Comparison of ENCODE assay signal across 1 cellular context in genomic region chr20:4664691-4665360, GRCh38.
TF ChIP-seq lines count a peak whose summit lies in the region.

No MANE protein-coding gene starts in this region.

TF ChIP-seq in K562, 482 proteins besides CTCF, POLR2A, EP300 and RAD21 (continued from another document):
- TF ChIP-seq PRDM10 (IDR thresholded peaks at IDR 0.05; ENCODE audit: partially characterized antibody), result no peak
- TF ChIP-seq FUS (optimal IDR thresholded peaks at IDR 0.05; ENCODE audit: low read depth, low read length), result no peak
- TF ChIP-seq SNIP1 (IDR thresholded peaks at IDR 0.05; ENCODE audit: low read depth), result no peak
